In genomic region chr7:110718514-110719205, GRCh38 we compare ENCODE assay signal across 19 cellular contexts.
"Had no signal": no experiment of that assay in that cellular context is flagged by ENCODE, and none has a peak within 500 bp of the region (broad histone marks: within the 10 kb centered on the region; RNA-seq: fewer than 3 reads in every experiment).

No MANE protein-coding gene starts in this region.

- H3K4me3 Mint-ChIP-seq: activated CD4-positive, alpha-beta T cell treated with anti-CD3 and anti-CD28 coated beads, Interleukin-2, amount 10 ng/mL, durations not matched to agents 24 days and 14 days; activated CD8-positive, alpha-beta T cell treated with anti-CD3 and anti-CD28 coated beads, Interleukin-2, amount 10 ng/mL, durations not matched to agents 7 days and 5 days; activated naive CD8-positive, alpha-beta T cell treated with anti-CD3 and anti-CD28 coated beads, Interleukin-2, amount 10 ng/mL, durations not matched to agents 7 days and 5 days; dendritic cell treated with granulocyte-macrophage colony-stimulating factor and Interleukin-4, amounts not matched to agents 40 ng/mL and 50 ng/mL, for 4 days; memory B cell; natural killer cell; stimulated activated naive B cell treated with anti-CD40 and anti-IgM and Interleukin-4, amounts not matched to agents 10 μg/mL and 1 μg/mL and 100 μg/mL, for 72 hours; T-helper 2 cell treated with Interferon-gamma antibody and Interleukin-4, amounts not matched to agents 5 μg/mL and 100 μg/mL, for 36 hours had no signal

- H3K4me3 ChIP-seq: breast epithelium, left ventricle myocardium inferior, tibial nerve, vagina had no signal

- H3K36me3 ChIP-seq: breast epithelium, left ventricle myocardium inferior, tibial nerve, vagina had no signal

- ATAC-seq: activated CD8-positive, alpha-beta T cell treated with anti-CD3 and anti-CD28 coated beads, Interleukin-2, amount 10 ng/mL, durations not matched to agents 7 days and 5 days; natural killer cell; stimulated activated naive B cell treated with anti-CD40 and anti-IgM and Interleukin-4, amounts not matched to agents 10 μg/mL and 1 μg/mL and 100 μg/mL, for 72 hours had no signal

- H3K27ac ChIP-seq: breast epithelium, epithelial cell of prostate, left ventricle myocardium inferior, tibial nerve, vagina had no signal

- H3K4me1 Mint-ChIP-seq: memory B cell, natural killer cell had no signal

- DNase-seq: activated CD4-positive, alpha-beta T cell treated with anti-CD3 and anti-CD28 coated beads, Interleukin-2, amount 10 ng/mL, durations not matched to agents 24 days and 14 days; activated CD4-positive, CD25-positive, alpha-beta regulatory T cell; activated CD8-positive, alpha-beta memory T cell treated with anti-CD3 and anti-CD28 coated beads, Interleukin-2, amount 50 U/mL, for 4 hours; activated CD8-positive, alpha-beta T cell treated with anti-CD3 and anti-CD28 coated beads, Interleukin-2, amount 10 ng/mL, durations not matched to agents 7 days and 5 days; activated naive CD8-positive, alpha-beta T cell treated with anti-CD3 and anti-CD28 coated beads, Interleukin-2, amount 10 ng/mL, durations not matched to agents 7 days and 5 days; cerebellar nuclear complex; effector memory CD4-positive, alpha-beta T cell; foreskin melanocyte; left ventricle myocardium inferior; natural killer cell; retina; stimulated activated naive B cell treated with anti-CD40 and anti-IgM and Interleukin-4, amounts not matched to agents 10 μg/mL and 1 μg/mL and 100 μg/mL, for 72 hours had no signal

- H3K9me3 ChIP-seq: breast epithelium, left ventricle myocardium inferior, tibial nerve, vagina had no signal

- H3K27me3 ChIP-seq: breast epithelium, tibial nerve, vagina had no signal

- H3K27me3 Mint-ChIP-seq: activated naive CD8-positive, alpha-beta T cell treated with anti-CD3 and anti-CD28 coated beads, Interleukin-2, amount 10 ng/mL, durations not matched to agents 7 days and 5 days; dendritic cell treated with granulocyte-macrophage colony-stimulating factor and Interleukin-4, amounts not matched to agents 40 ng/mL and 50 ng/mL, for 4 days; memory B cell; stimulated activated naive B cell treated with anti-CD40 and anti-IgM and Interleukin-4, amounts not matched to agents 10 μg/mL and 1 μg/mL and 100 μg/mL, for 72 hours had no signal

- H3K36me3 Mint-ChIP-seq: stimulated activated naive B cell treated with anti-CD40 and anti-IgM and Interleukin-4, amounts not matched to agents 10 μg/mL and 1 μg/mL and 100 μg/mL, for 72 hours had no signal

- H3K27ac Mint-ChIP-seq: activated CD4-positive, alpha-beta T cell treated with anti-CD3 and anti-CD28 coated beads, Interleukin-2, amount 10 ng/mL, durations not matched to agents 24 days and 14 days; activated CD8-positive, alpha-beta T cell treated with anti-CD3 and anti-CD28 coated beads, Interleukin-2, amount 10 ng/mL, durations not matched to agents 7 days and 5 days; activated naive CD8-positive, alpha-beta T cell treated with anti-CD3 and anti-CD28 coated beads, Interleukin-2, amount 10 ng/mL, durations not matched to agents 7 days and 5 days; dendritic cell treated with granulocyte-macrophage colony-stimulating factor and Interleukin-4, amounts not matched to agents 40 ng/mL and 50 ng/mL, for 4 days; memory B cell; natural killer cell; stimulated activated naive B cell treated with anti-CD40 and anti-IgM and Interleukin-4, amounts not matched to agents 10 μg/mL and 1 μg/mL and 100 μg/mL, for 72 hours; T-helper 2 cell treated with Interferon-gamma antibody and Interleukin-4, amounts not matched to agents 5 μg/mL and 100 μg/mL, for 36 hours had no signal

- H3K4me1 ChIP-seq: breast epithelium, left ventricle myocardium inferior, tibial nerve, vagina had no signal
